ENCODE assay signal across 2 cellular contexts in the genomic region with DNA sequence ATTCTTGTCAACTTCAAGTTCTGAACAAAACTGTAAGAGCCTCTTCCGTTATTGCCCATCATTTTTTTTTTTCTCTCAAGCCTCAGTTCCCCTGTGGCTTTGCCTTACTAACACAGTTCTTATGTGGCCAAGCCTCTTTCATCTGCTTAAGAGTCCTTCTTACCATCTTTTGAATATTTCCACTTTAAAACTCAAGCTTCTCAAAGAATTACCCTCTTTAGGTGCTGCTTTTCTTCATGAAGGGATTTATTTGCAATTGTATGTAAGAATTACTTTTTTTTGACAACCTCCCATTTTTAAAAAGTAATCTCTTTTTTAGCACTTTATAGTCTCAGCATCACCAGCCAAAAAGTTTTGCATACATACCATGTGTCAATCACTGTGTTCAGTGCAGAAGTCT.
TF ChIP-seq lines count a peak whose summit lies in the region.

No MANE protein-coding gene starts in this region.

TF ChIP-seq in GM12878, 131 proteins besides CTCF, POLR2A, EP300 and RAD21:
- TF ChIP-seq, protein P1, sequence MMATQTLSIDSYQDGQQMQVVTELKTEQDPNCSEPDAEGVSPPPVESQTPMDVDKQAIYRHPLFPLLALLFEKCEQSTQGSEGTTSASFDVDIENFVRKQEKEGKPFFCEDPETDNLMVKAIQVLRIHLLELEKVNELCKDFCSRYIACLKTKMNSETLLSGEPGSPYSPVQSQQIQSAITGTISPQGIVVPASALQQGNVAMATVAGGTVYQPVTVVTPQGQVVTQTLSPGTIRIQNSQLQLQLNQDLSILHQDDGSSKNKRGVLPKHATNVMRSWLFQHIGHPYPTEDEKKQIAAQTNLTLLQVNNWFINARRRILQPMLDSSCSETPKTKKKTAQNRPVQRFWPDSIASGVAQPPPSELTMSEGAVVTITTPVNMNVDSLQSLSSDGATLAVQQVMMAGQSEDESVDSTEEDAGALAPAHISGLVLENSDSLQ (IDR thresholded peaks at IDR 0.05): peak; percentile 67
- no peak for TF ChIP-seq NRF1 (conservative IDR thresholded peaks at IDR 0.05; ENCODE audit: low read depth, low read length)

TF ChIP-seq in GM23338, 12 proteins besides CTCF, POLR2A, EP300 and RAD21 (continued from another document):
- TF ChIP-seq, protein P2, sequence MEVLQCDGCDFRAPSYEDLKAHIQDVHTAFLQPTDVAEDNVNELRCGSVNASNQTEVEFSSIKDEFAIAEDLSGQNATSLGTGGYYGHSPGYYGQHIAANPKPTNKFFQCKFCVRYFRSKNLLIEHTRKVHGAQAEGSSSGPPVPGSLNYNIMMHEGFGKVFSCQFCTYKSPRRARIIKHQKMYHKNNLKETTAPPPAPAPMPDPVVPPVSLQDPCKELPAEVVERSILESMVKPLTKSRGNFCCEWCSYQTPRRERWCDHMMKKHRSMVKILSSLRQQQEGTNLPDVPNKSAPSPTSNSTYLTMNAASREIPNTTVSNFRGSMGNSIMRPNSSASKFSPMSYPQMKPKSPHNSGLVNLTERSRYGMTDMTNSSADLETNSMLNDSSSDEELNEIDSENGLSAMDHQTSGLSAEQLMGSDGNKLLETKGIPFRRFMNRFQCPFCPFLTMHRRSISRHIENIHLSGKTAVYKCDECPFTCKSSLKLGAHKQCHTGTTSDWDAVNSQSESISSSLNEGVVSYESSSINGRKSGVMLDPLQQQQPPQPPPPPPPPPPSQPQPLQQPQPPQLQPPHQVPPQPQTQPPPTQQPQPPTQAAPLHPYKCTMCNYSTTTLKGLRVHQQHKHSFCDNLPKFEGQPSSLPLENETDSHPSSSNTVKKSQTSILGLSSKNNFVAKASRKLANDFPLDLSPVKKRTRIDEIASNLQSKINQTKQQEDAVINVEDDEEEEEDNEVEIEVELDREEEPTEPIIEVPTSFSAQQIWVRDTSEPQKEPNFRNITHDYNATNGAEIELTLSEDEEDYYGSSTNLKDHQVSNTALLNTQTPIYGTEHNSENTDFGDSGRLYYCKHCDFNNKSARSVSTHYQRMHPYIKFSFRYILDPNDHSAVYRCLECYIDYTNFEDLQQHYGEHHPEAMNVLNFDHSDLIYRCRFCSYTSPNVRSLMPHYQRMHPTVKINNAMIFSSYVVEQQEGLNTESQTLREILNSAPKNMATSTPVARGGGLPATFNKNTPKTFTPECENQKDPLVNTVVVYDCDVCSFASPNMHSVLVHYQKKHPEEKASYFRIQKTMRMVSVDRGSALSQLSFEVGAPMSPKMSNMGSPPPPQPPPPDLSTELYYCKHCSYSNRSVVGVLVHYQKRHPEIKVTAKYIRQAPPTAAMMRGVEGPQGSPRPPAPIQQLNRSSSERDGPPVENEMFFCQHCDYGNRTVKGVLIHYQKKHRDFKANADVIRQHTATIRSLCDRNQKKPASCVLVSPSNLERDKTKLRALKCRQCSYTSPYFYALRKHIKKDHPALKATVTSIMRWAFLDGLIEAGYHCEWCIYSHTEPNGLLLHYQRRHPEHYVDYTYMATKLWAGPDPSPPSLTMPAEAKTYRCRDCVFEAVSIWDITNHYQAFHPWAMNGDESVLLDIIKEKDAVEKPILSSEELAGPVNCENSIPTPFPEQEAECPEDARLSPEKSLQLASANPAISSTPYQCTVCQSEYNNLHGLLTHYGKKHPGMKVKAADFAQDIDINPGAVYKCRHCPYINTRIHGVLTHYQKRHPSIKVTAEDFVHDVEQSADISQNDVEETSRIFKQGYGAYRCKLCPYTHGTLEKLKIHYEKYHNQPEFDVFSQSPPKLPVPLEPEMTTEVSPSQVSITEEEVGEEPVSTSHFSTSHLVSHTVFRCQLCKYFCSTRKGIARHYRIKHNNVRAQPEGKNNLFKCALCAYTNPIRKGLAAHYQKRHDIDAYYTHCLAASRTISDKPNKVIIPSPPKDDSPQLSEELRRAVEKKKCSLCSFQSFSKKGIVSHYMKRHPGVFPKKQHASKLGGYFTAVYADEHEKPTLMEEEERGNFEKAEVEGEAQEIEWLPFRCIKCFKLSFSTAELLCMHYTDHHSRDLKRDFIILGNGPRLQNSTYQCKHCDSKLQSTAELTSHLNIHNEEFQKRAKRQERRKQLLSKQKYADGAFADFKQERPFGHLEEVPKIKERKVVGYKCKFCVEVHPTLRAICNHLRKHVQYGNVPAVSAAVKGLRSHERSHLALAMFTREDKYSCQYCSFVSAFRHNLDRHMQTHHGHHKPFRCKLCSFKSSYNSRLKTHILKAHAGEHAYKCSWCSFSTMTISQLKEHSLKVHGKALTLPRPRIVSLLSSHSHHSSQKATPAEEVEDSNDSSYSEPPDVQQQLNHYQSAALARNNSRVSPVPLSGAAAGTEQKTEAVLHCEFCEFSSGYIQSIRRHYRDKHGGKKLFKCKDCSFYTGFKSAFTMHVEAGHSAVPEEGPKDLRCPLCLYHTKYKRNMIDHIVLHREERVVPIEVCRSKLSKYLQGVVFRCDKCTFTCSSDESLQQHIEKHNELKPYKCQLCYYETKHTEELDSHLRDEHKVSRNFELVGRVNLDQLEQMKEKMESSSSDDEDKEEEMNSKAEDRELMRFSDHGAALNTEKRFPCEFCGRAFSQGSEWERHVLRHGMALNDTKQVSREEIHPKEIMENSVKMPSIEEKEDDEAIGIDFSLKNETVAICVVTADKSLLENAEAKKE (CRISPR knock-in tag; IDR thresholded peaks at IDR 0.05): no peak
- TF ChIP-seq ZNF114 (CRISPR knock-in tag; IDR thresholded peaks at IDR 0.05) (no peak), NANOG (IDR thresholded peaks at IDR 0.05; ENCODE audit: borderline replicate concordance) (no peak), EZH2phosphoT487 (IDR thresholded peaks at IDR 0.05; ENCODE audit: unreplicated experiment) (no peak), CREB1 (CRISPR knock-in tag; IDR thresholded peaks at IDR 0.05; ENCODE audit: low read depth) (no peak), ZNF331 (CRISPR knock-in tag; IDR thresholded peaks at IDR 0.05; ENCODE audit: low read depth) (no peak)
- TF ChIP-seq, protein P3, sequence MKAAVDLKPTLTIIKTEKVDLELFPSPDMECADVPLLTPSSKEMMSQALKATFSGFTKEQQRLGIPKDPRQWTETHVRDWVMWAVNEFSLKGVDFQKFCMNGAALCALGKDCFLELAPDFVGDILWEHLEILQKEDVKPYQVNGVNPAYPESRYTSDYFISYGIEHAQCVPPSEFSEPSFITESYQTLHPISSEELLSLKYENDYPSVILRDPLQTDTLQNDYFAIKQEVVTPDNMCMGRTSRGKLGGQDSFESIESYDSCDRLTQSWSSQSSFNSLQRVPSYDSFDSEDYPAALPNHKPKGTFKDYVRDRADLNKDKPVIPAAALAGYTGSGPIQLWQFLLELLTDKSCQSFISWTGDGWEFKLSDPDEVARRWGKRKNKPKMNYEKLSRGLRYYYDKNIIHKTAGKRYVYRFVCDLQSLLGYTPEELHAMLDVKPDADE (IDR thresholded peaks at IDR 0.05): no peak
